ENCODE assay signal across 8 cellular contexts in genomic region chr4:10457255-10457801, GRCh38. TPM values are rescaled to one million over a fixed set of nuclear protein-coding genes. Genes with fewer than 3 reads are reported as not detected.
A peak's percentile ranks its signal among the peaks of the same experiment; 100 is the strongest.
DNase-seq lines count a peak whose midpoint lies in the region; ATAC-seq and TF ChIP-seq lines count a peak whose summit lies in the region.

ZNF518B (minus strand) TSS chr4:10457426; CDS start chr4:10446328, 11,098 bp downstream.

- H3K4me3 ChIP-seq in epithelial cell of proximal tubule (ENCODE audit: low read depth, low read length) (peak within 1 kb of the TSS; percentile 57), muscle layer of colon (ENCODE audit: low read depth in 1 of 2, low read length in 2 of 2) (peak within 1 kb of the TSS; percentile 52 to 73)

- no peak within 1 kb of the TSS for H3K9ac ChIP-seq in muscle layer of colon (ENCODE audit: low read length)

- peaks cover 10 to 23% of the 10 kb centered on the region in 2 donors for H3K27me3 ChIP-seq in muscle layer of colon (ENCODE audit: control insufficient read depth in 1 of 2, insufficient read depth in 2 of 2, low read length in 2 of 2)

- peaks cover 12% of the 10 kb centered on the region for H3K4me1 ChIP-seq in muscle layer of colon (ENCODE audit: insufficient read depth, low read length)

- DNase-seq in NCI-H2227 (lab: John Stamatoyannopoulos, UW; ENCODE audit: unreplicated experiment) (peak; percentile 73), NCI-H2227 treated with DMSO at 0.1 percent for 48 hours (lab: John Stamatoyannopoulos, UW) (no peak), NCI-H526 treated with DMSO at 0.1 percent for 48 hours (lab: John Stamatoyannopoulos, UW) (peak; percentile 36), activated T-cell treated with anti-CD3 and anti-CD28 coated beads for 24 hours (ENCODE audit: low read depth) (peak; percentile 66), epithelial cell of proximal tubule (ENCODE audit: low read depth) (no peak)
- peak; percentile 45 to 66 for DNase-seq in stimulated activated CD8-positive, alpha-beta memory T cell treated with anti-CD3 and anti-CD28 coated beads, Interleukin-7, amount 100 ng/mL, for 1 hour (ENCODE audit: low read depth in 2 of 2)

- peaks cover 7% of the 10 kb centered on the region for H3K36me3 ChIP-seq in muscle layer of colon (ENCODE audit: insufficient read depth, low read length)

- no peak for TF ChIP-seq CTCF in epithelial cell of proximal tubule (conservative IDR thresholded peaks at IDR 0.05; ENCODE audit: low read depth, low read length)

- peak; percentile 71 for ATAC-seq in HG02885 (IDR thresholded peaks at IDR 0.05; ENCODE audit: poor library complexity, unreplicated experiment)

- H3K9me3 ChIP-seq in muscle layer of colon (ENCODE audit: low read length), result no peaks in the 10 kb centered on the region

- peak within 1 kb of the TSS; percentile 36 for H3K27ac ChIP-seq in muscle layer of colon (ENCODE audit: low read depth, low read length)

RNA-seq across cellular contexts. Expression of gene ZNF518B, which starts in this region (rescaled TPM):
- total RNA-seq in epithelial cell of proximal tubule, result 12.7 and 18.6 TPM in 2 replicates

Comparison
In these comparisons a context has a peak if more than half of its experiments do, and no peak if none do; other contexts are left out.
1. DNase-seq: peak in NCI-H2227 (single experiment), NCI-H526 treated with DMSO at 0.1 percent for 48 hours (single experiment), activated T-cell treated with anti-CD3 and anti-CD28 coated beads for 24 hours (single experiment) and stimulated activated CD8-positive, alpha-beta memory T cell treated with anti-CD3 and anti-CD28 coated beads, Interleukin-7, amount 100 ng/mL, for 1 hour (2 of 2); none in NCI-H2227 treated with DMSO at 0.1 percent for 48 hours (single experiment) and epithelial cell of proximal tubule (single experiment).